ENCODE assay signal across 8 cellular contexts in genomic region chr17:51120739-51121619, GRCh38. TPM values are rescaled to one million over a fixed set of nuclear protein-coding genes. Genes with fewer than 3 reads are reported as not detected.
DNase-seq lines count a peak whose midpoint lies in the region; ATAC-seq and TF ChIP-seq lines count a peak whose summit lies in the region.

SPAG9 (minus strand) TSS chr17:51120868; CDS start chr17:51120656, 212 bp downstream.

- peak in 1 of 2 donors; percentile 68 for TF ChIP-seq POLR2A in lower leg skin (IDR thresholded peaks at IDR 0.05)

- ATAC-seq in GM19395 (IDR thresholded peaks at IDR 0.05; ENCODE audit: unreplicated experiment) (peak; percentile 62), HG03565 (IDR thresholded peaks at IDR 0.05; ENCODE audit: unreplicated experiment) (peak; percentile 66)

- H3K4me3 ChIP-seq in dorsolateral prefrontal cortex (peak within 1 kb of the TSS; percentile 69 to 100 (median 96)), lower leg skin (ENCODE audit: low read depth, poor library complexity, severe bottlenecking) (peak within 1 kb of the TSS; percentile 98)

- H3K27ac Mint-ChIP-seq in activated CD4-positive, alpha-beta memory T cell treated with anti-CD3 and anti-CD28 coated beads for 36 hours: peak within 1 kb of the TSS; percentile 98

- no peaks in the 10 kb centered on the region for H3K27me3 ChIP-seq in dorsolateral prefrontal cortex

- intact Hi-C loops in activated CD4-positive, alpha-beta memory T cell treated with anti-CD3 and anti-CD28 coated beads for 36 hours (cut with micrococcal nuclease): loop anchor here (1.0 kb wide), 5 partner anchors 26 to 254 kb away; partner anchors contain the start of genes MBTD1, NME1, NME2 and UTP18
- intact Hi-C loops in dorsolateral prefrontal cortex (cut with DNase I): loop anchor here (1.0 to 5.0 kb wide), 3 partner anchors 32 to 64 kb away; partner anchors contain the start of genes NME1 (in 2 of the 2) and NME2 (in 1 of the 2)
- intact Hi-C loops in lower leg skin (cut with DNase I; ENCODE audit: low total_unique reads): no loop called here

- WGBS in lower leg skin, 2 donors: 0% methylated on average over 18 to 45 of the region's 68 CpGs

- no peaks in the 10 kb centered on the region for H3K27me3 Mint-ChIP-seq in activated CD4-positive, alpha-beta memory T cell treated with anti-CD3 and anti-CD28 coated beads for 36 hours

- DNase-seq in NCI-H774 (lab: John Stamatoyannopoulos, UW) (peak; percentile 99), dorsolateral prefrontal cortex (peak; percentile 80 to 97 (median 91)), lower leg skin (ENCODE audit: low spot score in 2 of 2) (peak; percentile 96 to 99)
- peak; percentile 94 for DNase-seq in activated CD4-positive, alpha-beta memory T cell treated with anti-CD3 and anti-CD28 coated beads for 36 hours
- DNase-seq in stimulated activated CD4-positive, alpha-beta T cell treated with anti-CD3 and anti-CD28 coated beads, Interleukin-4, amount 100 ng/mL, for 4 hours: peak; percentile 86 to 88

- POLR2A ChIA-PET in activated CD4-positive, alpha-beta memory T cell treated with anti-CD3 and anti-CD28 coated beads for 36 hours (lab: Charles Lee): interaction anchor here (0.6 to 3.1 kb wide), 4 partner anchors 32 to 402 kb away, joined by 3 to 22 read pairs (median 11); partner anchors contain the start of genes LUC7L3, NME1 and TOB1

- peaks cover 43% of the 10 kb centered on the region for H3K4me1 Mint-ChIP-seq in activated CD4-positive, alpha-beta memory T cell treated with anti-CD3 and anti-CD28 coated beads for 36 hours (ENCODE audit: low read depth)

- no peak for TF ChIP-seq CTCF in C4-2B (conservative IDR thresholded peaks at IDR 0.05)
- TF ChIP-seq CTCF in dorsolateral prefrontal cortex (IDR thresholded peaks at IDR 0.05 in 54 of 56, conservative IDR thresholded peaks at IDR 0.05 in 2 of 56; ENCODE audit: low read depth in 1 of 56, partially characterized antibody in 56 of 56): peak in 6 of 56 donors; percentile 12 to 29 (median 18)
- TF ChIP-seq CTCF in lower leg skin (IDR thresholded peaks at IDR 0.05): no peak

- H3K27ac ChIP-seq in C4-2B (peak within 1 kb of the TSS; percentile 82), dorsolateral prefrontal cortex (peak within 1 kb of the TSS; percentile 84 to 99 (median 96))

- no peaks in the 10 kb centered on the region for H3K9me3 Mint-ChIP-seq in activated CD4-positive, alpha-beta memory T cell treated with anti-CD3 and anti-CD28 coated beads for 36 hours

- peak within 1 kb of the TSS; percentile 94 for H3K4me3 Mint-ChIP-seq in activated CD4-positive, alpha-beta memory T cell treated with anti-CD3 and anti-CD28 coated beads for 36 hours

- no peaks in the 10 kb centered on the region for H3K36me3 Mint-ChIP-seq in activated CD4-positive, alpha-beta memory T cell treated with anti-CD3 and anti-CD28 coated beads for 36 hours

- CTCF ChIA-PET in activated CD4-positive, alpha-beta memory T cell treated with anti-CD3 and anti-CD28 coated beads for 36 hours (lab: Charles Lee): interaction anchor here (0.8 to 3.5 kb wide), 7 partner anchors 27 to 256 kb away, joined by 3 to 31 read pairs (median 4); partner anchors contain the start of genes NME1 and NME2

RNA-seq across cellular contexts. Expression of gene SPAG9, which starts in this region (rescaled TPM):
- total RNA-seq in activated CD4-positive, alpha-beta memory T cell treated with anti-CD3 and anti-CD28 coated beads for 36 hours: 10 to 100 TPM; 58.0 to 58.7 TPM
- 100 to 1,000 TPM; 177 to 522 (median 260) TPM for total RNA-seq in dorsolateral prefrontal cortex
- total RNA-seq in lower leg skin: 100 to 1,000 TPM in 1 of 4 donors, 10 to 100 TPM in 3; 63.7 to 106 (median 69.3) TPM

Comparison
In these comparisons a context has a peak if more than half of its experiments do, and no peak if none do; other contexts are left out.
1. Peak in every context shown above with its lines: DNase-seq, ATAC-seq, H3K4me3 ChIP-seq and H3K27ac ChIP-seq.